12 cellular contexts compared by ENCODE assay signal in genomic region chr4:144128673-144129072, GRCh38. TPM values are rescaled to one million over a fixed set of nuclear protein-coding genes. Genes with fewer than 3 reads are reported as not detected.
"Had no signal": no experiment of that assay in that cellular context is flagged by ENCODE, and none has a peak within 500 bp of the region (broad histone marks: within the 10 kb centered on the region; RNA-seq: fewer than 3 reads in every experiment).

No MANE protein-coding gene starts in this region.

RNA-seq across cellular contexts. Expression of gene GYPA, which starts 11.8 kb away (rescaled TPM):
- total RNA-seq: subcutaneous adipose tissue, suprapubic skin, testis, thoracic aorta, thyroid gland, tibial nerve, transverse colon, upper lobe of right lung, ureter, vagina had no signal
- polyA plus RNA-seq: stomach, urinary bladder had no signal
